Comparison of ENCODE assay signal across 24 cellular contexts in the genomic region with DNA sequence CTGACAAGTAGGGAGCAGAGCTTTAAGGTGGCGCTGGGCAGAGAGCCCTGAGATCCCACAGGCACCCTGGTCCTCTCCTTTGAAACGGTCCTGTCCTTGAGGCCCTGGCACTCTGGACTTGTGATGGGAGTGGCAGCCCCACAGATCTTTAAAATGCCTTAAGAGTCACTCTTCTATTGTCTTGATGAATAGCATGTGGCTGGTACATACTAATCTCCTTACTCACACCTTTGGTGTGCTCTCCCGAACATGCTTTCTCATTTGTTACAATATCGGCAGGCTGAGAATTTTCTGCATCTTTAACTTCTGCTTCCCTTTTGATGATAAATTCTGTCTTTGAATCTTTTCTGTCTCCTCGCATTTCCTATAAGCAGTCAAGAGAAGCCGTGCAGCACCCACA.
DNase-seq lines count a peak whose midpoint lies in the region; ATAC-seq and TF ChIP-seq lines count a peak whose summit lies in the region.
"Had no signal": no experiment of that assay in that cellular context is flagged by ENCODE, and none has a peak within 500 bp of the region (broad histone marks: within the 10 kb centered on the region; RNA-seq: fewer than 3 reads in every experiment).

No MANE protein-coding gene starts in this region.

- H2AFZ ChIP-seq in GM23248, result no peak overlapping the region

- no peaks in the 10 kb centered on the region for H3K27me3 Mint-ChIP-seq in T-helper 17 cell
- H3K27me3 Mint-ChIP-seq: B cell; CD4-positive, alpha-beta T cell had no signal

- no peaks in the 10 kb centered on the region for H3K79me2 ChIP-seq in GM23248 (ENCODE audit: insufficient read depth)

- ATAC-seq in GM21737 (IDR thresholded peaks at IDR 0.05; ENCODE audit: unreplicated experiment) (no peak), HG03039 (IDR thresholded peaks at IDR 0.05; ENCODE audit: unreplicated experiment) (no peak), T-helper 17 cell (no peak)
- ATAC-seq: GM12878, HCT116, SK-N-SH treated with all-trans-retinoic acid at 6 μM for 48 hours had no signal

- no peaks in the 10 kb centered on the region for H3K4me1 Mint-ChIP-seq in T-helper 17 cell
- H3K4me1 Mint-ChIP-seq: B cell had no signal

- no peaks in the 10 kb centered on the region for H4K20me1 ChIP-seq in GM23248 (ENCODE audit: insufficient read depth)

- H3K27ac Mint-ChIP-seq in T-helper 17 cell, result no peak overlapping the region
- H3K27ac Mint-ChIP-seq: B cell; CD4-positive, alpha-beta T cell had no signal

- H3K4me2 ChIP-seq in GM23248 (ENCODE audit: unreplicated experiment), result no peak overlapping the region
- H3K4me2 ChIP-seq: A549 had no signal

- WGBS in GM23248 (ENCODE audit: low coverage in 1 of 2, low lambda C conversion rate in 2 of 2, missing lambda C conversion rate in 2 of 2), 2 experiments, result 49% methylated on average over 6 of the region's 6 CpGs

- TF ChIP-seq CTCF in epithelial cell of esophagus (IDR thresholded peaks at IDR 0.05; ENCODE audit: insufficient read depth, low read depth, low read length, missing control alignments), result no peak
- TF ChIP-seq CTCF in neutrophil (IDR thresholded peaks at IDR 0.05), result no peak

- H3K9me3 ChIP-seq in neutrophil (no peaks in the 10 kb centered on the region), GM23248 (ENCODE audit: low read depth) (no peaks in the 10 kb centered on the region), T-helper 17 cell (ENCODE audit: control insufficient read depth, low read length, poor library complexity, severe bottlenecking) (no peaks in the 10 kb centered on the region)
- H3K9me3 ChIP-seq: A549, MG63 had no signal

- peak overlapping the region; percentile 79 for H3K27ac ChIP-seq in neutrophil
- no peak overlapping the region for H3K27ac ChIP-seq in GM23248

- no peaks in the 10 kb centered on the region for H3F3A ChIP-seq in GM23248 (ENCODE audit: insufficient read depth)

- no peak overlapping the region for H3K4me3 Mint-ChIP-seq in T-helper 17 cell
- H3K4me3 Mint-ChIP-seq: B cell; CD4-positive, alpha-beta T cell had no signal

- H3K36me3 ChIP-seq in neutrophil (no peaks in the 10 kb centered on the region), GM23248 (ENCODE audit: low read depth) (no peaks in the 10 kb centered on the region)
- H3K36me3 ChIP-seq: MG63 had no signal

- no peaks in the 10 kb centered on the region for H3K9me2 ChIP-seq in GM23248 (ENCODE audit: insufficient read depth)

- H3K27me3 ChIP-seq in neutrophil, result no peaks in the 10 kb centered on the region
- H3K27me3 ChIP-seq in GM23248 (replicated peaks; ENCODE audit: insufficient read depth), result no peaks in the 10 kb centered on the region
- H3K27me3 ChIP-seq: MG63 had no signal

- H3K9ac ChIP-seq in GM23248, result no peak overlapping the region

- H3K4me1 ChIP-seq in neutrophil (ENCODE audit: control insufficient read depth in 1 of 2, insufficient read depth in 1 of 2, low read depth in 1 of 2, low read length in 1 of 2) (peaks cover 48 to 49% of the 10 kb centered on the region in 2 experiments), GM23248 (ENCODE audit: insufficient read depth) (no peaks in the 10 kb centered on the region)

- no peaks in the 10 kb centered on the region for H3K36me3 Mint-ChIP-seq in T-helper 17 cell (ENCODE audit: low read depth)

- DNase-seq in CD1c-positive myeloid dendritic cell (ENCODE audit: extremely low spot score) (peak; percentile 16), LHCN-M2 (ENCODE audit: low read depth) (peak; percentile 7), epithelial cell of esophagus (ENCODE audit: low read depth) (peak; percentile 66), GM23248 (no peak), T-helper 17 cell (no peak)
- DNase-seq: CD4-positive, alpha-beta T cell; COR-L47; DMS79; GOT3; Karpas-422; MG63; NCI-H1092; NCI-H1436; NCI-H1930; NCI-H2227 treated with DMSO at 0.1 percent for 48 hours; NCI-H510A had no signal

- in situ Hi-C loops in GM23248 (cut with MboI), result no loop called here

- H3K4me3 ChIP-seq in epithelial cell of esophagus (ENCODE audit: low read length), result no peak overlapping the region
- H3K4me3 ChIP-seq in neutrophil (ENCODE audit: low read depth in 1 of 2, low read length in 1 of 2), result no peak overlapping the region
- H3K4me3 ChIP-seq in GM23248, result no peak overlapping the region
- H3K4me3 ChIP-seq: A549, GM12878, MG63 had no signal

Comparison
In these comparisons a context has a peak if more than half of its experiments do, and no peak if none do; other contexts are left out.
1. DNase-seq: peak in CD1c-positive myeloid dendritic cell (single experiment), LHCN-M2 (single experiment) and epithelial cell of esophagus (single experiment); none in GM23248 (single experiment) and T-helper 17 cell (0 of 3).